Comparison of ENCODE assay signal across 11 cellular contexts in genomic region chr7:7481801-7482200, GRCh38. TPM values are rescaled to one million over a fixed set of nuclear protein-coding genes. Genes with fewer than 3 reads are reported as not detected.
"Had no signal": no experiment of that assay in that cellular context is flagged by ENCODE, and none has a peak within 500 bp of the region (broad histone marks: within the 10 kb centered on the region; RNA-seq: fewer than 3 reads in every experiment).

No MANE protein-coding gene starts in this region.

- H3K9me3 ChIP-seq: HAP-1 had no signal

- H2AFZ ChIP-seq: GM23248 had no signal

- ATAC-seq: GM23338, HCT116 had no signal

- H3K9ac ChIP-seq: GM23248 had no signal

- FAIRE-seq: H1 had no signal

- DNase-seq: GM23248, GOT3, H7, H9, HCEC 1CT, HFFc6 had no signal

- H3K36me3 ChIP-seq: HAP-1 had no signal

- H3K27ac ChIP-seq: GM23248 had no signal

- H3K4me2 ChIP-seq: GM23338 had no signal

- H3K4me1 ChIP-seq: HAP-1 had no signal

- H3K4me3 ChIP-seq: GM23248, GM23338, HAP-1 had no signal

RNA-seq across cellular contexts. Expression of gene COL28A1, which starts 53.9 kb away (rescaled TPM):
- total RNA-seq: GM23248, H4 had no signal
- polyA plus RNA-seq: GM23248 had no signal
